13 cellular contexts compared by ENCODE assay signal in the genomic region with DNA sequence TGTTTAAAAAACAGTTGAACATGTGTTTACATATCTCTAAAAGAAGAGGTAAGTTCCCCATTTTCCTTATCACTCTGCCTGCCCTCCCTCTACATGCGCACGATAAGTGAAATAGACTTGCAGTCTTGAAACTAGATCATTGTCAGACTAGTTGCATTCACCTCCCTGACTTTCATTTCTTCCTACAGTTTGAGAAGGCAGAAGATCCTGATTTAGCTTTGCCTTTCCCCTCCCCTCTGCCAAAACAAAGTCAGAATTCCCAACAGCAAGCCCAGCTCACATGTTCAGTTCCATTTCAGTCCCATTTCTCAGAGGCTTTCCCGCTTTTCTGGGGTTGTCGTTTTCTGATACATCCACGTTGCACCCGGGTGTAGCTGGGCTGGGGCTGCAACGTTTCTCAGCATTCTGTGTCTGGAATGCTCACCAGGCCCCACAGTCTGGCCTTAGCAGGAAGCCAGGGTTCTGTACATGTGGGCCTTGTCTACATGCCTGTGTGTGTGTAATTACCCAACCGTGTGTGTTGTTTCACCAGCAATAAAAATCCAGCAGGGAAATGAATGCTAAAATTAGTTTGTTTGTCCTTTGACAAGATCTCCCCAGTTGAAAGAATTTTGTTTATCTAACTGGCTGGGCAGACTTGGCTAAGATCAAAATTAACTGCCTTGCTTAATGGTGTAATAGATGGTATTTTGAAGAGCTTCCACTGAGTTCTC.
DNase-seq lines count a peak whose midpoint lies in the region; ATAC-seq and TF ChIP-seq lines count a peak whose summit lies in the region.
"Had no signal": no experiment of that assay in that cellular context is flagged by ENCODE, and none has a peak within 500 bp of the region (broad histone marks: within the 10 kb centered on the region; RNA-seq: fewer than 3 reads in every experiment).

No MANE protein-coding gene starts in this region.

- ATAC-seq in Right ventricle myocardium superior (ENCODE audit: poor library complexity) (peak; percentile 63), natural killer cell (no peak), HG02642 (IDR thresholded peaks at IDR 0.05; ENCODE audit: poor library complexity, unreplicated experiment) (no peak), GM21423 (IDR thresholded peaks at IDR 0.05; ENCODE audit: unreplicated experiment) (no peak)

- H3K4me3 ChIP-seq in mesodermal cell (ENCODE audit: extremely low read depth, insufficient read depth, low read length, poor library complexity, severe bottlenecking) (no peak overlapping the region), MM.1S (ENCODE audit: low read length) (no peak overlapping the region)

- peaks cover 2% of the 10 kb centered on the region for H3K36me3 ChIP-seq in mesodermal cell (ENCODE audit: control insufficient read depth, insufficient read depth, low read length)
- no peaks in the 10 kb centered on the region for H3K36me3 ChIP-seq in MM.1S (replicated peaks; ENCODE audit: insufficient read depth, low read length)

- H2AFZ ChIP-seq in MM.1S (ENCODE audit: low read length): no peak overlapping the region

- no peaks in the 10 kb centered on the region for H3F3A ChIP-seq in MM.1S (ENCODE audit: insufficient read depth, low read length)

- no peaks in the 10 kb centered on the region for H3K9me3 ChIP-seq in mesodermal cell (ENCODE audit: control insufficient read depth, low read length)
- no peaks in the 10 kb centered on the region for H3K9me3 ChIP-seq in MM.1S (replicated peaks; ENCODE audit: insufficient read depth, low read length)

- no peaks in the 10 kb centered on the region for H3K9me3 Mint-ChIP-seq in natural killer cell
- H3K9me3 Mint-ChIP-seq: dendritic cell treated with granulocyte-macrophage colony-stimulating factor and Interleukin-4, amounts not matched to agents 40 ng/mL and 50 ng/mL, for 4 days had no signal

- no peak overlapping the region for H3K4me2 ChIP-seq in MM.1S (ENCODE audit: low read depth, low read length)

- H4K20me1 ChIP-seq in MM.1S (ENCODE audit: insufficient read depth, low read length): no peaks in the 10 kb centered on the region

- no peaks in the 10 kb centered on the region for H3K27me3 ChIP-seq in MM.1S (replicated peaks; ENCODE audit: insufficient read depth, low read length)

- intact Hi-C loops in Right ventricle myocardium superior (cut with DNase I): no loop called here
- intact Hi-C loops in cardiac septum (cut with DNase I): no loop called here
- intact Hi-C loops in natural killer cell (cut with micrococcal nuclease): no loop called here

- no peak for TF ChIP-seq POLR2A in erythroblast (IDR thresholded peaks at IDR 0.05; ENCODE audit: low read length)

- H3K4me1 Mint-ChIP-seq in natural killer cell: no peaks in the 10 kb centered on the region

- H3K4me3 Mint-ChIP-seq in natural killer cell: no peak overlapping the region
- H3K4me3 Mint-ChIP-seq: dendritic cell treated with granulocyte-macrophage colony-stimulating factor and Interleukin-4, amounts not matched to agents 40 ng/mL and 50 ng/mL, for 4 days had no signal

- no peaks in the 10 kb centered on the region for H3K36me3 Mint-ChIP-seq in natural killer cell

- H3K27ac ChIP-seq in mesodermal cell (ENCODE audit: low read depth, low read length, severe bottlenecking): peak overlapping the region; percentile 54
- no peak overlapping the region for H3K27ac ChIP-seq in MM.1S (ENCODE audit: low read length)

- H3K79me2 ChIP-seq in MM.1S (ENCODE audit: low read length): no peaks in the 10 kb centered on the region

- peaks cover 4% of the 10 kb centered on the region for H3K4me1 ChIP-seq in mesodermal cell (ENCODE audit: control insufficient read depth, insufficient read depth, low read length, poor library complexity, severe bottlenecking)
- H3K4me1 ChIP-seq in MM.1S (ENCODE audit: low read length): no peaks in the 10 kb centered on the region

- H3K27me3 Mint-ChIP-seq in natural killer cell (ENCODE audit: low read depth in 2 of 2): peaks cover 29 to 67% of the 10 kb centered on the region in 2 donors
- H3K27me3 Mint-ChIP-seq: dendritic cell treated with granulocyte-macrophage colony-stimulating factor and Interleukin-4, amounts not matched to agents 40 ng/mL and 50 ng/mL, for 4 days had no signal

- WGBS in mesodermal cell (ENCODE audit: insufficient coverage in 2 of 2), 2 experiments: 65 to 81% methylated on average over 6 of the region's 8 CpGs

- H3K27ac Mint-ChIP-seq in natural killer cell: no peak overlapping the region
- H3K27ac Mint-ChIP-seq: dendritic cell treated with granulocyte-macrophage colony-stimulating factor and Interleukin-4, amounts not matched to agents 40 ng/mL and 50 ng/mL, for 4 days had no signal

- DNase-seq in Right ventricle myocardium superior (no peak), cardiac septum (ENCODE audit: low spot score) (no peak), erythroblast (lab: John Stamatoyannopoulos, UW) (peak; percentile 42 to 59), MM.1S (no peak), natural killer cell (no peak)
- DNase-seq: ACHN; activated CD8-positive, alpha-beta memory T cell treated with anti-CD3 and anti-CD28 coated beads, Interleukin-2, amount 50 U/mL, for 4 hours; NCI-H1105 treated with DMSO at 0.1 percent for 48 hours; stimulated activated CD4-positive, alpha-beta T cell treated with anti-CD3 and anti-CD28 coated beads, Interleukin-2, amount 100 ng/mL, for 24 hours had no signal

- no peak for TF ChIP-seq CTCF in MM.1S (IDR thresholded peaks at IDR 0.05; ENCODE audit: low read length)
- TF ChIP-seq CTCF in natural killer cell (IDR thresholded peaks at IDR 0.05): no peak

- no peaks in the 10 kb centered on the region for H3K9me2 ChIP-seq in MM.1S (replicated peaks; ENCODE audit: insufficient read depth, low read length)

- no peak overlapping the region for H3K9ac ChIP-seq in MM.1S (ENCODE audit: low read length)

Comparison
In these comparisons a context has a peak if more than half of its experiments do, and no peak if none do; other contexts are left out.
1. DNase-seq: peak in erythroblast (2 of 2); none in Right ventricle myocardium superior (single experiment), cardiac septum (single experiment), MM.1S (single experiment) and natural killer cell (single experiment).